In the genomic region with DNA sequence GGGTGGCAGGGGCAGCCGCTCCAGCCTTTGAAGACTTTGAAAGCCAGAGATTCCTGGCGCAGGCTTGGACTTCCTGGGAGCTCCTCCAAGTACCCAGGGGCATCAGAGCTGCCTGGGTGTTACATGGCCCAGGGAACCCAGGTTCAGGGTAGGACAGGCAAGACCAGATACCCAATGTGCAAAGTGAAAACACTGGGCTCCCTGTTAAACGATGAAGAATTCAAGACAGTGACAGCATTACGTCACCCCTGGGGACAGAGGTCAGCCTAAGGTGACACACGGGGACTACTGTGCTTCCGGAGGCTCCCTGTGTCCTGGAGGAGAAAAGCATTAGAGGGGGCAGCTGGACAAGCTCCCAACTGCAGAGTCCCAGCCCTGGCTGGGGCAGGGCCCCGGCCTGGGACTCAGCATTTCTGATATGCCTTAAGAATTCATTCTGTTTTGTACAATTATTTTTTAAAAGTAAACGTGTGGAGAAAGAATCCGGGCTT, we compare ENCODE assay signal across 11 cellular contexts. TPM values are rescaled to one million over a fixed set of nuclear protein-coding genes. Genes with fewer than 3 reads are reported as not detected.
DNase-seq lines count a peak whose midpoint lies in the region; ATAC-seq and TF ChIP-seq lines count a peak whose summit lies in the region.
"Had no signal": no experiment of that assay in that cellular context is flagged by ENCODE, and none has a peak within 500 bp of the region (broad histone marks: within the 10 kb centered on the region; RNA-seq: fewer than 3 reads in every experiment).

No MANE protein-coding gene starts in this region.

- H3K36me3 Mint-ChIP-seq in neural crest cell (ENCODE audit: low read depth) = no peaks in the 10 kb centered on the region

- peak; percentile 39 for ATAC-seq in stimulated activated naive CD8-positive, alpha-beta T cell treated with anti-CD3 and anti-CD28 coated beads, Interleukin-15, amount 100 ng/mL, for 72 hours
- no peak for ATAC-seq in stimulated activated naive CD8-positive, alpha-beta T cell treated with anti-CD3 and anti-CD28 coated beads, Interleukin-15, Interleukin-2, amounts not matched to agents 100 U/mL and 50 U/mL, for 24 hours
- ATAC-seq in GM18511 (IDR thresholded peaks at IDR 0.05; ENCODE audit: unreplicated experiment) = no peak

- no peak for DNase-seq in stimulated activated naive CD8-positive, alpha-beta T cell treated with anti-CD3 and anti-CD28 coated beads, Interleukin-15, amount 100 ng/mL, for 72 hours
- no peak for DNase-seq in stimulated activated naive CD8-positive, alpha-beta T cell treated with anti-CD3 and anti-CD28 coated beads, Interleukin-15, Interleukin-2, amounts not matched to agents 100 U/mL and 50 U/mL, for 24 hours
- DNase-seq in coronary artery (ENCODE audit: low spot score) (no peak), neural crest cell (ENCODE audit: low read depth, low spot score) (peak; percentile 33), erythroblast (lab: John Stamatoyannopoulos, UW) (no peak), NCI-H1930 (lab: John Stamatoyannopoulos, UW) (no peak), epidermal melanocyte (ENCODE audit: insufficient read length, low spot score) (no peak)
- DNase-seq: foreskin fibroblast; NCI-H1092 treated with DMSO at 0.1 percent for 48 hours; NK-92 treated with Interleukin-12 subunit alpha and Interleukin-12 subunit beta, amount 100 ng/mL, for 24 hours had no signal

- no peaks in the 10 kb centered on the region for H3K9me3 Mint-ChIP-seq in stimulated activated naive CD8-positive, alpha-beta T cell treated with anti-CD3 and anti-CD28 coated beads, Interleukin-15, amount 100 ng/mL, for 72 hours
- H3K9me3 Mint-ChIP-seq in neural crest cell = no peaks in the 10 kb centered on the region

- TF ChIP-seq POLR2A in erythroblast (IDR thresholded peaks at IDR 0.05; ENCODE audit: low read length) = no peak

- peak overlapping the region in 1 of 2 donors; percentile 95 for H3K27ac Mint-ChIP-seq in stimulated activated naive CD8-positive, alpha-beta T cell treated with anti-CD3 and anti-CD28 coated beads, Interleukin-15, amount 100 ng/mL, for 72 hours
- H3K27ac Mint-ChIP-seq in neural crest cell (ENCODE audit: unreplicated experiment) = no peak overlapping the region

- H3K4me1 Mint-ChIP-seq in stimulated activated naive CD8-positive, alpha-beta T cell treated with anti-CD3 and anti-CD28 coated beads, Interleukin-15, amount 100 ng/mL, for 72 hours = peaks cover 77% of the 10 kb centered on the region
- H3K4me1 Mint-ChIP-seq in neural crest cell = peaks cover 24% of the 10 kb centered on the region

- H3K4me3 ChIP-seq in coronary artery = no peak overlapping the region

- peak overlapping the region; percentile 47 to 52 for H3K27ac ChIP-seq in coronary artery

- no peak for TF ChIP-seq CTCF in coronary artery (IDR thresholded peaks at IDR 0.05)
- no peak for TF ChIP-seq CTCF in neural crest cell (conservative IDR thresholded peaks at IDR 0.05)

- no peaks in the 10 kb centered on the region for H3K27me3 Mint-ChIP-seq in stimulated activated naive CD8-positive, alpha-beta T cell treated with anti-CD3 and anti-CD28 coated beads, Interleukin-15, amount 100 ng/mL, for 72 hours
- no peaks in the 10 kb centered on the region for H3K27me3 Mint-ChIP-seq in neural crest cell (ENCODE audit: low read depth)

- peak overlapping the region; percentile 63 to 66 for H3K4me3 Mint-ChIP-seq in stimulated activated naive CD8-positive, alpha-beta T cell treated with anti-CD3 and anti-CD28 coated beads, Interleukin-15, amount 100 ng/mL, for 72 hours
- H3K4me3 Mint-ChIP-seq in neural crest cell = peak overlapping the region; percentile 20

RNA-seq across cellular contexts. Expression of a gene that starts 5.7 kb away (rescaled TPM):
- total RNA-seq in neural crest cell = 0.56 and 1.2 TPM in 2 replicates

RNA-seq across cellular contexts. Expression of a gene that starts 46.8 kb away (rescaled TPM):
- total RNA-seq in neural crest cell = 6.2 and 6.5 TPM in 2 replicates
